Comparison of ENCODE assay signal across 1 cellular context in genomic region chr2:210915912-210916311, GRCh38.
A peak's percentile ranks its signal among the peaks of the same experiment; 100 is the strongest.
TF ChIP-seq lines count a peak whose summit lies in the region.

No MANE protein-coding gene starts in this region.

TF ChIP-seq in HepG2, 621 proteins besides CTCF, POLR2A, EP300 and RAD21 (continued from another document):
- TF ChIP-seq FOXA3 (CRISPR knock-in tag; IDR thresholded peaks at IDR 0.05) = peak; percentile 66
- TF ChIP-seq GFI1 (CRISPR knock-in tag; IDR thresholded peaks at IDR 0.05; ENCODE audit: borderline replicate concordance) = peak; percentile 86
- peak; percentile 46; the same call in 1 of the 2 replicates for TF ChIP-seq CEBPG (CRISPR knock-in tag; IDR thresholded peaks at IDR 0.05)
- TF ChIP-seq ARID5B (CRISPR knock-in tag; IDR thresholded peaks at IDR 0.05) = peak; percentile 89
- TF ChIP-seq GATAD2A (CRISPR knock-in tag; IDR thresholded peaks at IDR 0.05) = peak; percentile 67
- TF ChIP-seq AHDC1 (CRISPR knock-in tag; IDR thresholded peaks at IDR 0.05; ENCODE audit: borderline replicate concordance) = peak; percentile 65; the same call in 1 of the 2 replicates
- TF ChIP-seq HMG20B (CRISPR knock-in tag; conservative IDR thresholded peaks at IDR 0.05) = peak; percentile 56; the same call in 1 of the 2 replicates
- no peak for TF ChIP-seq SRSF1 (optimal IDR thresholded peaks at IDR 0.05; ENCODE audit: low read depth, low read length)
- TF ChIP-seq ZNF136 (CRISPR knock-in tag; IDR thresholded peaks at IDR 0.05; ENCODE audit: low read depth) = no peak
- TF ChIP-seq NBN (conservative IDR thresholded peaks at IDR 0.05) = no peak
- no peak for TF ChIP-seq LRRFIP1 (CRISPR knock-in tag; conservative IDR thresholded peaks at IDR 0.05)
- no peak for TF ChIP-seq DRAP1 (CRISPR knock-in tag; IDR thresholded peaks at IDR 0.05)
- no peak for TF ChIP-seq FOXA1 (IDR thresholded peaks at IDR 0.05)
- peak; percentile 51 for TF ChIP-seq FOXA1 (CRISPR knock-in tag; IDR thresholded peaks at IDR 0.05)
- TF ChIP-seq ISL2 (CRISPR knock-in tag; IDR thresholded peaks at IDR 0.05) = peak; percentile 97
- no peak for TF ChIP-seq ZNF788 (CRISPR knock-in tag; IDR thresholded peaks at IDR 0.05; ENCODE audit: borderline replicate concordance)
- TF ChIP-seq JUND (CRISPR knock-in tag; IDR thresholded peaks at IDR 0.05) = no peak
- TF ChIP-seq TCF7 (IDR thresholded peaks at IDR 0.05; ENCODE audit: low read depth) = peak; percentile 82
- TF ChIP-seq GATA4 (IDR thresholded peaks at IDR 0.05; ENCODE audit: borderline replicate concordance, low read depth) = peak; percentile 50; the same call in 1 of the 2 replicates
- no peak for TF ChIP-seq ZKSCAN1 (IDR thresholded peaks at IDR 0.05; ENCODE audit: low read length)
- 0 out of 2 replicates have a peak, but pooled peaks have one; percentile 31 for TF ChIP-seq ZNF331 (CRISPR knock-in tag; IDR thresholded peaks at IDR 0.05)
- peak; percentile 45 for TF ChIP-seq BCL6 (CRISPR knock-in tag; IDR thresholded peaks at IDR 0.05)
- TF ChIP-seq MED1 (CRISPR knock-in tag; IDR thresholded peaks at IDR 0.05) = peak; percentile 48; the same call in 1 of the 2 replicates
- no peak for TF ChIP-seq SOX13 (IDR thresholded peaks at IDR 0.05)
- peak in 1 of 2 experiments; percentile 90; a peak in 2 of 4 replicates for TF ChIP-seq SOX13 (CRISPR knock-in tag; conservative IDR thresholded peaks at IDR 0.05 in 1 of 2, IDR thresholded peaks at IDR 0.05 in 1 of 2)
- no peak for TF ChIP-seq ZNF251 (CRISPR knock-in tag; IDR thresholded peaks at IDR 0.05)
- no peak for TF ChIP-seq ZFY (CRISPR knock-in tag; IDR thresholded peaks at IDR 0.05)
- TF ChIP-seq CREM (IDR thresholded peaks at IDR 0.05) = peak; percentile 70
- TF ChIP-seq CREM (CRISPR knock-in tag; IDR thresholded peaks at IDR 0.05) = no peak
- peak; percentile 45; the same call in 1 of the 2 replicates for TF ChIP-seq PAXIP1 (CRISPR knock-in tag; conservative IDR thresholded peaks at IDR 0.05)
- 0 out of 2 replicates have a peak, but pooled peaks have one; percentile 40 for TF ChIP-seq HOXA5 (CRISPR knock-in tag; IDR thresholded peaks at IDR 0.05)
- TF ChIP-seq SOX5 (CRISPR knock-in tag; IDR thresholded peaks at IDR 0.05; ENCODE audit: borderline replicate concordance) = peak; percentile 59; the same call in 1 of the 2 replicates
- TF ChIP-seq NCOA2 (CRISPR knock-in tag; IDR thresholded peaks at IDR 0.05) = peak; percentile 81
- TF ChIP-seq FOXP1 (IDR thresholded peaks at IDR 0.05) = no peak
- peak; percentile 66; the same call in 1 of the 2 replicates for TF ChIP-seq FOXP1 (CRISPR knock-in tag; IDR thresholded peaks at IDR 0.05)
- TF ChIP-seq HNF4A (CRISPR knock-in tag; IDR thresholded peaks at IDR 0.05) = peak; percentile 32; the same call in 1 of the 2 replicates
- TF ChIP-seq SOX6 (IDR thresholded peaks at IDR 0.05) = no peak
- peak; percentile 67; the same call in 1 of the 2 replicates for TF ChIP-seq SOX6 (CRISPR knock-in tag; IDR thresholded peaks at IDR 0.05)
- 0 out of 2 replicates have a peak, but pooled peaks have one; percentile 18 for TF ChIP-seq TARDBP (CRISPR knock-in tag; IDR thresholded peaks at IDR 0.05)
- TF ChIP-seq HMG20A (CRISPR knock-in tag; IDR thresholded peaks at IDR 0.05; ENCODE audit: borderline replicate concordance) = peak; percentile 59; the same call in 1 of the 2 replicates
TF ChIP-seq in HepG2: peak in this region for 31.
